9 cellular contexts compared by ENCODE assay signal in the genomic region with DNA sequence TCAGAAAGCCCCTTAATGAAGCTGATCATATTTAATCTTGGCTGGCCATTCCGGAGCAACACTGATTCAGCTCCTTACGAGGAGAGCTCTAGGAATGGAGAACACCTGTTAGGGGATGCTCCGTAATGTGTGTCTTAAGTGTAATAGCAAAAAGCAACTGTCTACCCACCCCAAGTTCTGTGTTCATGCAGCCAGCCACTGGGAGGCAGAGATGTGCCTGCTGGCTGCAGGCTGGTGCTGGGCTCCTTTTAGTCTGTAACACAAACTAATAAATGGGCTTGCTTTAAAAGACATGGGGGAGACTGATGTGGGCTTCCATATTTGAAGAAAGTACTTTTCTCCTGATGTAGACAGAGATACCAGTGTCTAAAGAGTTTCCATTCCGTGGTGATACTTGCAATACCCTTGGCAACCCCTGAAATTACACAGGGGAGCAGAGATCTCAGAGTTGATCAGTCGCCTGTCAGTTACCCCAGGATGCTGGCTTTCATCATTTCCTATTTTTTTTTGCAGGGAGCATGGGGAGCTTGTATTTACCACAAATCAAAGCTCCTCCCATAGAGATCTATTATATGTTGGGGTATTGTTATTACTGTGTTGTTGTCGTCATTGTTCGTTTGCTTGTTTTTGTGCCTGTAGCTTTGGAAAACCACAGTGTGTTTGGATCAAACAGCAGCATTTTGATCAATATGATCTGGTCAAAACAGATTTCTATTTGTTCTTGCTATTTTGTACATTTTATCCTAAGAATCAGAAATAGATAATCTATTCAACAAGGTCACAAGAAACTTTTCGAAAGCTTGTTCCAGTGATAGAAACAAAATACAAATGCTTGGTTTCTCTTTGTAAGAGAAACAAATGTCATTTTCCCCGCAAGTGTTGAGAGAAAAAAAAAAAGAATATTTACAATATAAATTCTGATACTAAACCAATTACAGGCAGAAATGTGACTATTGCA.
DNase-seq lines count a peak whose midpoint lies in the region; ATAC-seq and TF ChIP-seq lines count a peak whose summit lies in the region.
"Had no signal": no experiment of that assay in that cellular context is flagged by ENCODE, and none has a peak within 500 bp of the region (broad histone marks: within the 10 kb centered on the region; RNA-seq: fewer than 3 reads in every experiment).

No MANE protein-coding gene starts in this region.

- DNase-seq in DMS 273 (lab: John Stamatoyannopoulos, UW; ENCODE audit: unreplicated experiment) (peak; percentile 74), DMS 273 treated with DMSO at 0.1 percent for 48 hours (lab: John Stamatoyannopoulos, UW) (no peak), NCI-H524 (lab: John Stamatoyannopoulos, UW) (peak; percentile 22 to 81), astrocyte of the spinal cord (ENCODE audit: low read depth, low spot score) (no peak), GF-D8 (lab: John Stamatoyannopoulos, UW) (no peak), stomach (no peak), occipital lobe (lab: John Stamatoyannopoulos, UW) (no peak)
- DNase-seq in naive thymus-derived CD8-positive, alpha-beta T cell = peak in 5 of 10 donors; percentile 4 to 46 (median 22)

- no peaks in the 10 kb centered on the region for H3K4me1 Mint-ChIP-seq in naive thymus-derived CD8-positive, alpha-beta T cell

- H3K4me1 ChIP-seq in stomach = no peaks in the 10 kb centered on the region

- TF ChIP-seq CTCF in astrocyte of the spinal cord (IDR thresholded peaks at IDR 0.05; ENCODE audit: low read depth, low read length) (peak; percentile 40), stomach (IDR thresholded peaks at IDR 0.05) (no peak)

- peaks cover 0 to 8% (median 6%) of the 10 kb centered on the region in 4 donors for H3K9me3 ChIP-seq in stomach

- H3K4me3 ChIP-seq in astrocyte of the spinal cord (ENCODE audit: low read depth, low read length) = no peak overlapping the region
- H3K4me3 ChIP-seq in stomach = no peak overlapping the region

- intact Hi-C loops in stomach (cut with DNase I; ENCODE audit: low total_unique reads) = no loop called here

- no peak for TF ChIP-seq POLR2A in stomach (IDR thresholded peaks at IDR 0.05)

- H3K4me3 Mint-ChIP-seq in naive thymus-derived CD8-positive, alpha-beta T cell = no peak overlapping the region

- peaks cover 0 to 11% (median 0%) of the 10 kb centered on the region in 9 donors for H3K9me3 Mint-ChIP-seq in naive thymus-derived CD8-positive, alpha-beta T cell

- POLR2A ChIA-PET in naive thymus-derived CD8-positive, alpha-beta T cell (lab: Charles Lee) = interaction anchor here (0.8 kb wide), 1 partner anchor 13 kb away, joined by 3 read pairs; no protein-coding TSS in a partner anchor

- peaks cover 0 to 2% (median 0%) of the 10 kb centered on the region in 5 donors for H3K27me3 Mint-ChIP-seq in naive thymus-derived CD8-positive, alpha-beta T cell

- no peaks in the 10 kb centered on the region for H3K36me3 ChIP-seq in stomach

- no peak overlapping the region for H3K27ac Mint-ChIP-seq in naive thymus-derived CD8-positive, alpha-beta T cell

- in situ Hi-C loops in astrocyte of the spinal cord (cut with HindIII; ENCODE audit: low sequenced_read_pairs) = no loop called here

- ATAC-seq in naive thymus-derived CD8-positive, alpha-beta T cell = peak; percentile 47 to 59

- WGBS in stomach, 5 donors = 74 to 83% (median 79%) methylated on average over 9 of the region's 9 CpGs

- no peak for TF ChIP-seq EP300 in stomach (IDR thresholded peaks at IDR 0.05)

- no peak overlapping the region for H3K27ac ChIP-seq in stomach
- H3K27ac ChIP-seq: 22Rv1 had no signal

- peaks cover 0 to 12% (median 7%) of the 10 kb centered on the region in 3 donors for H3K36me3 Mint-ChIP-seq in naive thymus-derived CD8-positive, alpha-beta T cell

- H3K27me3 ChIP-seq in stomach = no peaks in the 10 kb centered on the region

Comparison
In these comparisons a context has a peak if more than half of its experiments do, and no peak if none do; other contexts are left out.
1. DNase-seq: peak in DMS 273 (single experiment) and NCI-H524 (2 of 2); none in DMS 273 treated with DMSO at 0.1 percent for 48 hours (single experiment), astrocyte of the spinal cord (single experiment), GF-D8 (single experiment), stomach (single experiment) and occipital lobe (single experiment).